In genomic region chr7:16099302-16099832, GRCh38 we compare ENCODE assay signal across 17 cellular contexts.
"Had no signal": no experiment of that assay in that cellular context is flagged by ENCODE, and none has a peak within 500 bp of the region (broad histone marks: within the 10 kb centered on the region; RNA-seq: fewer than 3 reads in every experiment).

No MANE protein-coding gene starts in this region.

- H3K27ac ChIP-seq: esophagus squamous epithelium, neural progenitor cell, ovary had no signal

- FAIRE-seq: colon, kidney, urothelium cell line had no signal

- DNase-seq: effector memory CD8-positive, alpha-beta T cell; esophagus squamous epithelium; kidney; left cardiac atrium; nucleus accumbens; ovary; right cardiac atrium; stimulated activated CD4-positive, alpha-beta T cell treated with anti-CD3 and anti-CD28 coated beads, Interleukin-2, amount 100 ng/mL, for 48 hours; stimulated activated naive CD4-positive, alpha-beta T cell treated with Interleukin-2 at 50 U/mL for 16 hours had no signal

- H3K4me3 Mint-ChIP-seq: dendritic cell treated with granulocyte-macrophage colony-stimulating factor and Interleukin-4, amounts not matched to agents 40 ng/mL and 50 ng/mL, for 4 days; effector memory CD8-positive, alpha-beta T cell; mesothelial cell of epicardium; natural killer cell treated with Interleukin-12 subunit alpha and Interleukin-12 subunit beta and Interleukin-15 and Interleukin-18, amount 100 ng/mL, for 72 hours; neural progenitor cell had no signal

- H3K27ac Mint-ChIP-seq: dendritic cell treated with granulocyte-macrophage colony-stimulating factor and Interleukin-4, amounts not matched to agents 40 ng/mL and 50 ng/mL, for 4 days; effector memory CD8-positive, alpha-beta T cell; mesothelial cell of epicardium; natural killer cell treated with Interleukin-12 subunit alpha and Interleukin-12 subunit beta and Interleukin-15 and Interleukin-18, amount 100 ng/mL, for 72 hours; neural progenitor cell had no signal

- H3K27me3 Mint-ChIP-seq: dendritic cell treated with granulocyte-macrophage colony-stimulating factor and Interleukin-4, amounts not matched to agents 40 ng/mL and 50 ng/mL, for 4 days; natural killer cell treated with Interleukin-12 subunit alpha and Interleukin-12 subunit beta and Interleukin-15 and Interleukin-18, amount 100 ng/mL, for 72 hours had no signal

- H3K36me3 ChIP-seq: esophagus squamous epithelium, neural progenitor cell, ovary had no signal

- H3K9me3 Mint-ChIP-seq: effector memory CD8-positive, alpha-beta T cell; natural killer cell treated with Interleukin-12 subunit alpha and Interleukin-12 subunit beta and Interleukin-15 and Interleukin-18, amount 100 ng/mL, for 72 hours had no signal

- H3K27me3 ChIP-seq: esophagus squamous epithelium, hepatocyte, neural progenitor cell, ovary had no signal

- H3K9me3 ChIP-seq: esophagus squamous epithelium, ovary had no signal

- H3K79me2 ChIP-seq: hepatocyte had no signal

- H3K4me1 ChIP-seq: esophagus squamous epithelium had no signal

- ATAC-seq: effector memory CD8-positive, alpha-beta T cell; natural killer cell treated with Interleukin-12 subunit alpha and Interleukin-12 subunit beta and Interleukin-15 and Interleukin-18, amount 100 ng/mL, for 72 hours had no signal

- H3K4me2 ChIP-seq: hepatocyte, neural progenitor cell, smooth muscle cell had no signal

- H2AFZ ChIP-seq: hepatocyte, neural progenitor cell had no signal

- H3K4me3 ChIP-seq: esophagus squamous epithelium, hepatocyte, neural progenitor cell, ovary, smooth muscle cell had no signal

- H3K36me3 Mint-ChIP-seq: neural progenitor cell had no signal

- H3K9ac ChIP-seq: neural progenitor cell had no signal
